ENCODE assay signal across 9 cellular contexts in the genomic region with DNA sequence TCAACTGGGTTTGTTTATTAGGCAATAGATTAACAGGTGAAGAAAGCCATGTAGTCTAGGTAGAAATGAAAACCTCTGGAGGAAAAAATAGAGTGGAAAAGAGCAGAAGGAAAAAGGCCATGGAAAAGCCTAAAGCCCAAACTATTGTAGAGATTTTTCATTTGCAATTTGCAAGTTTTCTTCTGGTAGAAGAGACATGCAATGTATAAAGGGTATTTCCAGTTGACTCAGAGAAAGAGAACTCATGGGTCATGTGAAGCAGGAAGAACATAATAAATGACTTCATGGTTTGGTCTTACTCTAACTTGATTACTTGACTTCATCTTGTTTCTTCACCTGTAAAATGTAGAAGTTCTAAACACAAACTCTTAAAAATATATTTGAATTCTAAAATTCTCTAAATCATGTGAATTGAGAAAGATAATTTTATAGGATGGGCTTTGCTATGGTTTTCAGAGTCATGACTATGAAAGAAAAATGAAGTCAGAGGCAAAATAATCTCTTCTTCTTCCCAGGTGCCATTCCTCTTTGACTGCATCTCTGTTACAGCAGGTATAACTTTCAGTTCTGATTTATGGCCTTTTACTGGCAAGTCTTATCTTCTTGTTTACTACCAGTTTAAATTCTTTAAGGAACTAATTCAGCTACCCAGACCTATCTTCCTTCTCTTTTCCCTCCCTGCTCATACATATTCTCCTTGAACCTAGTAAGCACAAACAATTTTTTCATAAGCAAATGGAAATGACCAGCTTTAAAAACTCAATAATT. TPM values are rescaled to one million over a fixed set of nuclear protein-coding genes. Genes with fewer than 3 reads are reported as not detected.
DNase-seq lines count a peak whose midpoint lies in the region; ATAC-seq, FAIRE-seq and TF ChIP-seq lines count a peak whose summit lies in the region.
"Had no signal": no experiment of that assay in that cellular context is flagged by ENCODE, and none has a peak within 500 bp of the region (broad histone marks: within the 10 kb centered on the region; RNA-seq: fewer than 3 reads in every experiment).

No MANE protein-coding gene starts in this region.

- no peak overlapping the region for H3K27ac ChIP-seq in SJCRH30
- H3K27ac ChIP-seq in HepG2 (ENCODE audit: extremely low read length, insufficient read depth, low read length), result no peak overlapping the region
- no peak overlapping the region for H3K27ac ChIP-seq in CD8-positive, alpha-beta memory T cell (ENCODE audit: low read depth, low read length)

- TF ChIP-seq POLR2A in HepG2 (IDR thresholded peaks at IDR 0.05; ENCODE audit: insufficient read depth in 1 of 2, low read depth in 2 of 2, low read length in 2 of 2), result no peak

- CTCF ChIA-PET in HepG2 (lab: Yijun Ruan, JAX; ENCODE audit: low intra/inter-chr PET ratio, low total read pairs), result no interaction called here
- CTCF ChIA-PET in CD8-positive, alpha-beta memory T cell (lab: Charles Lee), result interaction anchor here (0.7 kb wide), 1 partner anchor 193 kb away, joined by 3 read pairs; no protein-coding TSS in a partner anchor

- no peaks in the 10 kb centered on the region for H3K9me3 Mint-ChIP-seq in CD8-positive, alpha-beta memory T cell

- peaks cover 0 to 3% (median 0%) of the 10 kb centered on the region in 3 donors for H3K36me3 Mint-ChIP-seq in CD8-positive, alpha-beta memory T cell

- POLR2A ChIA-PET in HepG2 (lab: Yijun Ruan, JAX), result no interaction called here
- POLR2A ChIA-PET in CD8-positive, alpha-beta memory T cell (lab: Charles Lee), result no interaction called here

- no peak for FAIRE-seq in HepG2 (lab: Jason Lieb, UNC)

- H3K79me2 ChIP-seq in HepG2 (ENCODE audit: insufficient read depth, low read length), result no peaks in the 10 kb centered on the region

- no peak for TF ChIP-seq RAD21 in HepG2 (CRISPR knock-in tag; IDR thresholded peaks at IDR 0.05)

- peaks cover 5 to 26% (median 16%) of the 10 kb centered on the region in 3 donors for H3K4me1 Mint-ChIP-seq in CD8-positive, alpha-beta memory T cell

- H4K20me1 ChIP-seq in HepG2 (ENCODE audit: insufficient read depth, low read length), result no peaks in the 10 kb centered on the region

- H3K9me3 ChIP-seq in SJCRH30 (replicated peaks) (no peaks in the 10 kb centered on the region), HepG2 (ENCODE audit: low read length) (no peaks in the 10 kb centered on the region)
- H3K9me3 ChIP-seq in CD8-positive, alpha-beta memory T cell (ENCODE audit: low read length), result no peaks in the 10 kb centered on the region

- TF ChIP-seq EP300 in HepG2 (IDR thresholded peaks at IDR 0.05; ENCODE audit: low read depth in 2 of 2, low read length in 2 of 2) (no peak), HepG2 (CRISPR knock-in tag; IDR thresholded peaks at IDR 0.05; ENCODE audit: borderline replicate concordance) (no peak)

- no peak overlapping the region for H3K9ac ChIP-seq in HepG2 (ENCODE audit: insufficient read depth, low read depth, low read length)

- intact Hi-C loops in HepG2 (cut with micrococcal nuclease; ENCODE audit: unreplicated experiment), result loop anchor here (10.0 kb wide), 1 partner anchor 1551 kb away; no protein-coding TSS in a partner anchor

- peaks cover 0 to 1% of the 10 kb centered on the region in 2 donors for H3K27me3 Mint-ChIP-seq in CD8-positive, alpha-beta memory T cell

- ATAC-seq in GM21360 (IDR thresholded peaks at IDR 0.05; ENCODE audit: unreplicated experiment), result peak; percentile 93
- peak; percentile 92 for ATAC-seq in HG03432 (IDR thresholded peaks at IDR 0.05; ENCODE audit: unreplicated experiment)
- ATAC-seq in HepG2, result no peak

- DNase-seq in ELR (ENCODE audit: low read depth) (peak; percentile 84), fibroblast of mammary gland (ENCODE audit: low read depth) (peak; percentile 46), SJCRH30 (no peak), HepG2 (ENCODE audit: low spot score) (no peak), NCI-H1092 (lab: John Stamatoyannopoulos, UW) (no peak)
- no peak for DNase-seq in CD8-positive, alpha-beta memory T cell

- H3K4me2 ChIP-seq in HepG2 (ENCODE audit: low read depth, low read length), result no peak overlapping the region

- no peak overlapping the region for H3K4me3 Mint-ChIP-seq in CD8-positive, alpha-beta memory T cell

- no peak overlapping the region for H3K27ac Mint-ChIP-seq in CD8-positive, alpha-beta memory T cell

- H3K27me3 ChIP-seq in SJCRH30 (no peaks in the 10 kb centered on the region), HepG2 (ENCODE audit: control insufficient read depth in 1 of 2, insufficient read depth in 2 of 2, low read length in 2 of 2) (no peaks in the 10 kb centered on the region)
- no peaks in the 10 kb centered on the region for H3K27me3 ChIP-seq in CD8-positive, alpha-beta memory T cell (ENCODE audit: insufficient read depth, low read length, poor library complexity, severe bottlenecking)

- H3K36me3 ChIP-seq in SJCRH30 (no peaks in the 10 kb centered on the region), HepG2 (replicated peaks in 1 of 2; ENCODE audit: control insufficient read depth in 1 of 2, insufficient read depth in 2 of 2, low read length in 2 of 2) (no peaks in the 10 kb centered on the region)
- H3K36me3 ChIP-seq in CD8-positive, alpha-beta memory T cell (ENCODE audit: insufficient read depth, low read length), result no peaks in the 10 kb centered on the region

- no peak overlapping the region for H2AFZ ChIP-seq in HepG2 (ENCODE audit: low read length)

- TF ChIP-seq CTCF in fibroblast of mammary gland (conservative IDR thresholded peaks at IDR 0.05; ENCODE audit: control insufficient read depth, insufficient read depth, low read depth, low read length) (no peak), HepG2 (CRISPR knock-in tag; IDR thresholded peaks at IDR 0.05) (no peak)

- no TSS peak for BruUV-seq in HepG2 (replicated peaks; lab: Mats Ljungman, UMichigan)

- H3K4me3 ChIP-seq in fibroblast of mammary gland (ENCODE audit: control insufficient read depth, low read depth, low read length) (no peak overlapping the region), SJCRH30 (no peak overlapping the region), HepG2 (replicated peaks in 1 of 3; ENCODE audit: insufficient read depth in 1 of 3, low read depth in 2 of 3, low read length in 3 of 3) (no peak overlapping the region)
- no peak overlapping the region for H3K4me3 ChIP-seq in CD8-positive, alpha-beta memory T cell (ENCODE audit: low read length)
- H3K4me3 ChIP-seq: lung had no signal

- in situ Hi-C loops in HepG2 (cut with HindIII; ENCODE audit: extremely low pct_ligation_motif_present, low pct_unique_long_range_greater_than_20kb), result no loop called here

- peaks cover 21% of the 10 kb centered on the region for H3K4me1 ChIP-seq in SJCRH30
- peaks cover 19% of the 10 kb centered on the region for H3K4me1 ChIP-seq in HepG2 (ENCODE audit: insufficient read depth, low read length)
- H3K4me1 ChIP-seq in CD8-positive, alpha-beta memory T cell (ENCODE audit: insufficient read depth, low read length), result peaks cover 6% of the 10 kb centered on the region

TF ChIP-seq in HepG2, 621 proteins besides CTCF, POLR2A, EP300 and RAD21 (continues in another document):
- TF ChIP-seq SOX13 (IDR thresholded peaks at IDR 0.05), result no peak
- TF ChIP-seq SOX13 (CRISPR knock-in tag; conservative IDR thresholded peaks at IDR 0.05 in 1 of 2, IDR thresholded peaks at IDR 0.05 in 1 of 2), result no peak
- TF ChIP-seq NBN (conservative IDR thresholded peaks at IDR 0.05), result no peak

RNA-seq across cellular contexts. Expression of gene TMC1, which starts 47.8 kb away (rescaled TPM):
- total RNA-seq in SJCRH30 (2014; rRNA removed; shearing (Covaris generic)), result not detected in 2 replicates
- 0.02 TPM in 1 of 2 replicates, not detected in the other for total RNA-seq in HepG2 (2016; rRNA removed; fragmentation: Illumina TruSeq; extraction: Trizol)
- not detected in 2 replicates for total RNA-seq in HepG2 (2016; cell fraction: cytosol; rRNA removed; fragmentation: Illumina TruSeq; extraction: Trizol; ENCODE audit: low read depth)
- total RNA-seq in HepG2 (2016; cell fraction: insoluble cytoplasmic fraction; rRNA removed; fragmentation: Illumina TruSeq; extraction: Trizol), result 0.04 TPM in 1 of 2 replicates, not detected in the other
- not detected in 2 replicates for total RNA-seq in HepG2 (2016; cell fraction: membrane; rRNA removed; fragmentation: Illumina TruSeq; extraction: Trizol)
- 0.09 TPM in 1 of 2 replicates, not detected in the other for total RNA-seq in HepG2 (2016; cell fraction: nucleus; rRNA removed; fragmentation: Illumina TruSeq; extraction: Trizol)
- polyA plus RNA-seq in HepG2 (2011; rRNA removed), result 0.03 TPM in 1 of 2 replicates, not detected in the other
- polyA plus RNA-seq in HepG2 (2011; cell fraction: cytosol; rRNA removed), result not detected in 2 replicates
- not detected in 2 replicates for polyA plus RNA-seq in HepG2 (2011; cell fraction: nucleus; rRNA removed)
- polyA plus RNA-seq in HepG2 (2012), result not detected in 2 replicates
- not detected in 2 replicates for polyA plus RNA-seq in HepG2 (2016; cell fraction: cytosol; fragmentation: Illumina TruSeq; extraction: Trizol; ENCODE audit: low read depth)
- polyA plus RNA-seq in HepG2 (2016; cell fraction: insoluble cytoplasmic fraction; fragmentation: Illumina TruSeq; extraction: Trizol; ENCODE audit: low read depth), result not detected in 2 replicates
- polyA plus RNA-seq in HepG2 (2016; cell fraction: membrane; fragmentation: Illumina TruSeq; extraction: Trizol; ENCODE audit: low read depth), result 0.03 TPM in 1 of 2 replicates, not detected in the other
- not detected in 2 replicates for polyA plus RNA-seq in HepG2 (2016; cell fraction: nucleus; fragmentation: Illumina TruSeq; extraction: Trizol; ENCODE audit: insufficient read depth, low read depth)
- not detected in 2 replicates for polyA minus RNA-seq in HepG2 (2011; rRNA and poly(A)+ RNA removed; ENCODE audit: low replicate concordance)
- polyA minus RNA-seq in HepG2 (2011; cell fraction: cytosol; rRNA and poly(A)+ RNA removed), result not detected in 2 replicates
- polyA minus RNA-seq in HepG2 (2011; cell fraction: nucleus; rRNA and poly(A)+ RNA removed), result not detected in 2 replicates
- total RNA-seq in CD8-positive, alpha-beta memory T cell, result not detected
- polyA plus RNA-seq in CD8-positive, alpha-beta memory T cell, result not detected

Comparison
In these comparisons a context has a peak if more than half of its experiments do, and no peak if none do; other contexts are left out.
1. DNase-seq: peak in ELR (single experiment) and fibroblast of mammary gland (single experiment); none in SJCRH30 (0 of 2), HepG2 (single experiment), NCI-H1092 (single experiment) and CD8-positive, alpha-beta memory T cell (0 of 5).